ENCODE assay signal across 21 cellular contexts in genomic region chr5:142828797-142829535, GRCh38. TPM values are rescaled to one million over a fixed set of nuclear protein-coding genes. Genes with fewer than 3 reads are reported as not detected.
DNase-seq lines count a peak whose midpoint lies in the region; ATAC-seq, FAIRE-seq and TF ChIP-seq lines count a peak whose summit lies in the region.
"Had no signal": no experiment of that assay in that cellular context is flagged by ENCODE, and none has a peak within 500 bp of the region (broad histone marks: within the 10 kb centered on the region; RNA-seq: fewer than 3 reads in every experiment).

No MANE protein-coding gene starts in this region.

- H2BK15ac ChIP-seq in H9 (ENCODE audit: low read depth, low read length) = no peak overlapping the region

- no peak overlapping the region for H2BK5ac ChIP-seq in H9 (ENCODE audit: insufficient read length, low read length)

- H3K18ac ChIP-seq in H9 (ENCODE audit: insufficient read length, low read depth, low read length) = no peak overlapping the region

- H3K36me3 ChIP-seq in astrocyte (ENCODE audit: insufficient read depth, low read length) = no peaks in the 10 kb centered on the region
- H3K36me3 ChIP-seq in hepatocyte (replicated peaks; ENCODE audit: insufficient read depth, low read depth) = no peaks in the 10 kb centered on the region
- H3K36me3 ChIP-seq in uterus = no peaks in the 10 kb centered on the region

- TF ChIP-seq POLR2A in uterus (IDR thresholded peaks at IDR 0.05) = no peak

- no peaks in the 10 kb centered on the region for H3K9me2 ChIP-seq in hepatocyte (replicated peaks; ENCODE audit: insufficient read depth)

- H2AFZ ChIP-seq in astrocyte (ENCODE audit: low read depth, low read length) = no peak overlapping the region
- no peak overlapping the region for H2AFZ ChIP-seq in hepatocyte
- H2AFZ ChIP-seq in H9 (ENCODE audit: low read length) = no peak overlapping the region

- H3K27ac Mint-ChIP-seq in astrocyte (ENCODE audit: unreplicated experiment) = no peak overlapping the region
- H3K27ac Mint-ChIP-seq in H9 = peak overlapping the region in 1 of 3 experiments; percentile 39; a peak in 2 of 7 replicates
- H3K27ac Mint-ChIP-seq: activated CD4-positive, alpha-beta memory T cell treated with anti-CD3 and anti-CD28 coated beads, Interleukin-2, amount 10 ng/mL, durations not matched to agents 7 days and 5 days; stimulated activated memory B cell treated with anti-CD40 and anti-IgM and Interleukin-4, amounts not matched to agents 10 μg/mL and 1 μg/mL and 100 μg/mL, for 72 hours had no signal

- no peak overlapping the region for H2BK20ac ChIP-seq in H9 (ENCODE audit: low read depth, low read length, poor library complexity, severe bottlenecking)

- H3K36me3 Mint-ChIP-seq in astrocyte (ENCODE audit: low read depth, unreplicated experiment) (no peaks in the 10 kb centered on the region), H9 (ENCODE audit: insufficient read depth in 1 of 3, low read depth in 3 of 3) (no peaks in the 10 kb centered on the region; a peak in 1 of 7 replicates)
- H3K36me3 Mint-ChIP-seq: stimulated activated memory B cell treated with anti-CD40 and anti-IgM and Interleukin-4, amounts not matched to agents 10 μg/mL and 1 μg/mL and 100 μg/mL, for 72 hours had no signal

- no peak overlapping the region; the same call in 1 of the 2 replicates for H3K14ac ChIP-seq in H9 (ENCODE audit: insufficient read depth, low read length)

- no peak overlapping the region for H3K23ac ChIP-seq in H9 (ENCODE audit: insufficient read length, low read depth, low read length)

- H3K4me2 ChIP-seq in astrocyte (ENCODE audit: low read length) = peak overlapping the region; percentile 71
- no peak overlapping the region for H3K4me2 ChIP-seq in hepatocyte
- H3K4me2 ChIP-seq in H9 (ENCODE audit: insufficient read depth, insufficient read length, low read length) = no peak overlapping the region

- H3K4me3 ChIP-seq in astrocyte (ENCODE audit: insufficient read depth, low read depth, low read length) = no peak overlapping the region
- H3K4me3 ChIP-seq in hepatocyte = no peak overlapping the region
- no peak overlapping the region for H3K4me3 ChIP-seq in uterus

- H3K4me1 Mint-ChIP-seq in astrocyte (ENCODE audit: low read depth, unreplicated experiment) (peaks cover 54% of the 10 kb centered on the region), H9 (peaks cover 48 to 49% of the 10 kb centered on the region in 2 experiments)

- intact Hi-C loops in Right ventricle myocardium inferior (cut with DNase I) (loop anchor here (5.0 kb wide), 1 partner anchor 57 kb away; the partner anchor contains the start of gene ARHGAP26), cardiac septum (cut with DNase I) (no loop called here), uterus (cut with DNase I; ENCODE audit: low total_unique reads) (no loop called here)

- H3K9ac ChIP-seq in astrocyte (ENCODE audit: low read length) (no peak overlapping the region), H9 (ENCODE audit: extremely low read depth, insufficient read length, low read length) (no peak overlapping the region)

- H2AK5ac ChIP-seq in H9 (ENCODE audit: insufficient read length, low read length) = no peak overlapping the region

- H3K27ac ChIP-seq in astrocyte (ENCODE audit: low read depth, low read length) (no peak overlapping the region), hepatocyte (peak overlapping the region; percentile 54), uterus (peak overlapping the region; percentile 51 to 55), H9 (ENCODE audit: insufficient read length, low read depth, low read length) (no peak overlapping the region)

- H4K20me1 ChIP-seq in astrocyte (ENCODE audit: insufficient read depth, low read length) (no peaks in the 10 kb centered on the region), hepatocyte (ENCODE audit: insufficient read depth, poor library complexity, severe bottlenecking) (no peaks in the 10 kb centered on the region), H9 (ENCODE audit: control insufficient read depth, insufficient read depth, insufficient read length) (no peaks in the 10 kb centered on the region)

- H3K9me3 Mint-ChIP-seq in astrocyte (ENCODE audit: unreplicated experiment) (no peaks in the 10 kb centered on the region), H9 (no peaks in the 10 kb centered on the region)
- H3K9me3 Mint-ChIP-seq: activated CD4-positive, alpha-beta memory T cell treated with anti-CD3 and anti-CD28 coated beads, Interleukin-2, amount 10 ng/mL, durations not matched to agents 7 days and 5 days; nephron; stimulated activated memory B cell treated with anti-CD40 and anti-IgM and Interleukin-4, amounts not matched to agents 10 μg/mL and 1 μg/mL and 100 μg/mL, for 72 hours had no signal

- no peak overlapping the region for H3K56ac ChIP-seq in H9 (ENCODE audit: insufficient read length, low read depth, low read length)

- no peaks in the 10 kb centered on the region for H3K79me1 ChIP-seq in H9 (ENCODE audit: insufficient read depth, low read depth, low read length, poor library complexity, severe bottlenecking)

- no peak overlapping the region for H4K8ac ChIP-seq in H9 (replicated peaks; ENCODE audit: insufficient read length, low read depth, low read length)

- H2BK12ac ChIP-seq in H9 (ENCODE audit: insufficient read length, low read depth, low read length) = no peak overlapping the region

- peak; percentile 45 for ATAC-seq in Right ventricle myocardium inferior
- ATAC-seq: stimulated activated memory B cell treated with anti-CD40 and anti-IgM and Interleukin-4, amounts not matched to agents 10 μg/mL and 1 μg/mL and 100 μg/mL, for 72 hours had no signal

- no peak overlapping the region for H3T11ph ChIP-seq in H9 (ENCODE audit: low read length)

- H4K5ac ChIP-seq in H9 (ENCODE audit: insufficient read length, low read depth, low read length) = no peak overlapping the region

- H2BK120ac ChIP-seq in H9 (ENCODE audit: low read depth, low read length, poor library complexity, severe bottlenecking) = no peak overlapping the region

- no peak for TF ChIP-seq CTCF in astrocyte (IDR thresholded peaks at IDR 0.05; ENCODE audit: insufficient read depth, low read depth, low read length)
- TF ChIP-seq CTCF in hepatocyte (IDR thresholded peaks at IDR 0.05; ENCODE audit: poor library complexity) = no peak
- no peak for TF ChIP-seq CTCF in uterus (IDR thresholded peaks at IDR 0.05)
- no peak for TF ChIP-seq CTCF in H9 (conservative IDR thresholded peaks at IDR 0.05)

- H3K27me3 Mint-ChIP-seq in astrocyte (ENCODE audit: low read depth, unreplicated experiment) = no peaks in the 10 kb centered on the region
- no peaks in the 10 kb centered on the region for H3K27me3 Mint-ChIP-seq in H9 (ENCODE audit: low read depth)
- H3K27me3 Mint-ChIP-seq: activated CD4-positive, alpha-beta memory T cell treated with anti-CD3 and anti-CD28 coated beads, Interleukin-2, amount 10 ng/mL, durations not matched to agents 7 days and 5 days; stimulated activated memory B cell treated with anti-CD40 and anti-IgM and Interleukin-4, amounts not matched to agents 10 μg/mL and 1 μg/mL and 100 μg/mL, for 72 hours had no signal

- H3K4me1 ChIP-seq in astrocyte (ENCODE audit: insufficient read depth, low read length) (peaks cover 59% of the 10 kb centered on the region), hepatocyte (ENCODE audit: insufficient read depth) (peaks cover 28% of the 10 kb centered on the region), uterus (peaks cover 0 to 28% of the 10 kb centered on the region in 2 donors), H9 (ENCODE audit: insufficient read depth, low read length) (peaks cover 5% of the 10 kb centered on the region; the same call in 1 of the 2 replicates)

- H3K79me2 ChIP-seq in astrocyte (ENCODE audit: insufficient read depth, low read length) (no peaks in the 10 kb centered on the region), hepatocyte (peaks cover 45% of the 10 kb centered on the region), H9 (ENCODE audit: insufficient read depth, low read length) (no peaks in the 10 kb centered on the region)

- no peak overlapping the region for H3K4ac ChIP-seq in H9 (ENCODE audit: low read depth, low read length)

- no peak for FAIRE-seq in astrocyte (lab: Jason Lieb, UNC)
- FAIRE-seq: islet of Langerhans had no signal

- no peaks in the 10 kb centered on the region for H3K23me2 ChIP-seq in H9 (ENCODE audit: insufficient read length, low read depth, low read length, poor library complexity, severe bottlenecking)

- no peak overlapping the region for H3K4me3 Mint-ChIP-seq in astrocyte (ENCODE audit: unreplicated experiment)
- no peak overlapping the region for H3K4me3 Mint-ChIP-seq in H9
- H3K4me3 Mint-ChIP-seq: activated CD4-positive, alpha-beta memory T cell treated with anti-CD3 and anti-CD28 coated beads, Interleukin-2, amount 10 ng/mL, durations not matched to agents 7 days and 5 days; CD14-positive monocyte; nephron; stimulated activated memory B cell treated with anti-CD40 and anti-IgM and Interleukin-4, amounts not matched to agents 10 μg/mL and 1 μg/mL and 100 μg/mL, for 72 hours had no signal

- no peak for DNase-seq in Right ventricle myocardium inferior (ENCODE audit: missing footprints)
- no peak for DNase-seq in cardiac septum (ENCODE audit: low spot score)
- no peak for DNase-seq in astrocyte (ENCODE audit: low read depth)
- DNase-seq in hepatocyte (ENCODE audit: low spot score) = no peak
- DNase-seq in uterus = no peak
- no peak for DNase-seq in H9
- DNase-seq in NCI-H1417 treated with DMSO at 0.1 percent for 48 hours (lab: John Stamatoyannopoulos, UW) = no peak
- DNase-seq in SHP77 (lab: John Stamatoyannopoulos, UW) = no peak
- DNase-seq: ACHN; activated CD4-positive, alpha-beta memory T cell treated with anti-CD3 and anti-CD28 coated beads, Interleukin-2, amount 10 ng/mL, durations not matched to agents 7 days and 5 days; activated T-cell treated with anti-CD3 and anti-CD28 coated beads, Interleukin-2, amount 50 U/mL, for 48 hours; DMS79; effector memory CD4-positive, alpha-beta T cell; mesendoderm; NCI-H2227 treated with DMSO at 0.1 percent for 48 hours; retina; trophoblast cell had no signal

- WGBS in hepatocyte (ENCODE audit: low lambda C conversion rate, missing lambda C conversion rate) = 76% methylated on average over 5 of the region's 5 CpGs
- no CpG with 5 or more reads among the region's 5 CpGs for WGBS in H9 (ENCODE audit: extremely low coverage, insufficient read length, low lambda C conversion rate)

- H3K27me3 ChIP-seq in astrocyte (ENCODE audit: insufficient read depth, low read length) (no peaks in the 10 kb centered on the region), hepatocyte (no peaks in the 10 kb centered on the region), uterus (no peaks in the 10 kb centered on the region), H9 (ENCODE audit: insufficient read depth, low read length) (no peaks in the 10 kb centered on the region)

- H3K9me3 ChIP-seq in astrocyte (ENCODE audit: insufficient read depth, low read depth, low read length) (no peaks in the 10 kb centered on the region), hepatocyte (ENCODE audit: low read depth) (no peaks in the 10 kb centered on the region), uterus (no peaks in the 10 kb centered on the region), H9 (ENCODE audit: control insufficient read depth, low read depth, low read length) (no peaks in the 10 kb centered on the region)

- no peak overlapping the region for H4K91ac ChIP-seq in H9 (ENCODE audit: insufficient read length, low read depth, low read length)

RNA-seq across cellular contexts. Expression of gene ARHGAP26, which starts 58.8 kb away (rescaled TPM):
- total RNA-seq in Right ventricle myocardium inferior (29.8 TPM), cardiac septum (32.0 TPM), astrocyte (4.7 and 5.6 TPM in 2 replicates), hepatocyte (16.5 and 20.0 TPM in 2 replicates), uterus (10 to 100 TPM; 12.4 to 49.5 (median 31.8) TPM), H9 (2021) (13.8 and 15.2 TPM in 2 replicates)
- 11.7 and 19.8 TPM in 2 replicates for polyA plus RNA-seq in hepatocyte

Comparison
In these comparisons a context has a peak if more than half of its experiments do, and no peak if none do; other contexts are left out.
1. H3K27ac ChIP-seq: peak in hepatocyte (single experiment) and uterus (2 of 2); none in astrocyte (single experiment) and H9 (single experiment).